ENCODE assay signal across 10 cellular contexts in the genomic region with DNA sequence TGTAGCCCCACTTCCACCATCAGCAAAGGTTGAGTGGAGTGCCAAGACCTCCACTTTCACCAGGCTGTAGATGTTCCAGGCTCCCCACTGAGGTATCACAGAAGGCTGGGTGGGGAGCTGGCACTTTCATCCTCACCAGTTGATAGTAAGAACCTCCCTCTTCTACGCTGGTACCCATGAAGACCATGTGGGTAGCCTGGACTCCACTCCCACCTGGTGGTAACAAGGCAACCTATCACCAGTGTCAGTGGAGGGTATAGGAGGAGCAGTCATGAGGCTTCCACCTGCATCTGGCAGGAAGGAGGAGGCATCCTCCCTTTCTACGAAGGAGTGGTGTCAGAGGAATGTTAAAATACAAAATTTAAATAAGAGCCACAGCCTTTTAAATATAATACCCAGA. TPM values are rescaled to one million over a fixed set of nuclear protein-coding genes. Genes with fewer than 3 reads are reported as not detected.
DNase-seq lines count a peak whose midpoint lies in the region; ATAC-seq, FAIRE-seq and TF ChIP-seq lines count a peak whose summit lies in the region.
"Had no signal": no experiment of that assay in that cellular context is flagged by ENCODE, and none has a peak within 500 bp of the region (broad histone marks: within the 10 kb centered on the region; RNA-seq: fewer than 3 reads in every experiment).

No MANE protein-coding gene starts in this region.

- H3K4me2 ChIP-seq in IMR-90 (ENCODE audit: low read depth, low read length) (no peak overlapping the region), H1 (ENCODE audit: insufficient read depth in 1 of 2, low read depth in 2 of 2, low read length in 2 of 2) (no peak overlapping the region)

- no peak overlapping the region for H2BK12ac ChIP-seq in H1 (ENCODE audit: low read depth, low read length)

- H3K27me3 ChIP-seq in IMR-90 (ENCODE audit: control insufficient read depth, insufficient read depth, low read length) (no peaks in the 10 kb centered on the region), H1 (replicated peaks in 1 of 4; ENCODE audit: control insufficient read depth in 3 of 4, extremely low read depth in 1 of 4, insufficient read depth in 3 of 4, low read length in 3 of 4) (no peaks in the 10 kb centered on the region)

- dilution Hi-C loops in IMR-90 (cut with HindIII; ENCODE audit: low sequenced_read_pairs, unreplicated experiment) = no loop called here

- no peaks in the 10 kb centered on the region for H3K9me3 ChIP-seq in IMR-90 (ENCODE audit: control insufficient read depth, insufficient read depth, low read length)
- H3K9me3 ChIP-seq in H1 (ENCODE audit: insufficient read depth in 2 of 2, low read depth in 1 of 2, low read length in 1 of 2) = no peaks in the 10 kb centered on the region

- ATAC-seq in GM19025 (IDR thresholded peaks at IDR 0.05; ENCODE audit: low read depth, unreplicated experiment) (peak; percentile 28), IMR-90 (ENCODE audit: low read depth) (no peak), GM21717 (IDR thresholded peaks at IDR 0.05; ENCODE audit: unreplicated experiment) (no peak), HG03108 (IDR thresholded peaks at IDR 0.05; ENCODE audit: unreplicated experiment) (no peak)
- ATAC-seq: natural killer cell had no signal

- no peak overlapping the region for H2BK20ac ChIP-seq in IMR-90 (ENCODE audit: low read depth, low read length)
- no peak overlapping the region for H2BK20ac ChIP-seq in H1 (ENCODE audit: low read length)

- WGBS in IMR-90 (ENCODE audit: extremely low coverage in 2 of 2, insufficient read length in 1 of 2), 2 experiments = no CpG with 5 or more reads among the region's 2 CpGs
- WGBS in H1 (ENCODE audit: extremely low coverage in 1 of 2, insufficient coverage in 1 of 2, insufficient read length in 1 of 2, insufficient replicate concordance in 2 of 2, low coverage in 1 of 2, low lambda C conversion rate in 2 of 2, missing lambda C conversion rate in 1 of 2), 2 experiments = 100% methylated on average over 2 of the region's 2 CpGs; no CpG with 5 or more reads in 1 of the 2 experiments

- TF ChIP-seq POLR2A in IMR-90 (IDR thresholded peaks at IDR 0.05; ENCODE audit: low read depth, low read length) (no peak), H1 (IDR thresholded peaks at IDR 0.05; ENCODE audit: control extremely low read depth in 1 of 2, low read depth in 2 of 2, low read length in 2 of 2) (no peak)

- no peaks in the 10 kb centered on the region for H4K20me1 ChIP-seq in IMR-90 (ENCODE audit: insufficient read depth, low read length)
- peaks cover 0 to 2% of the 10 kb centered on the region in 2 experiments for H4K20me1 ChIP-seq in H1 (replicated peaks in 1 of 2; ENCODE audit: control insufficient read depth in 1 of 2, insufficient read depth in 2 of 2, low read length in 2 of 2)

- in situ Hi-C loops in IMR-90 (cut with MboI; ENCODE audit: low sequenced_read_pairs) = no loop called here

- no TSS peak for BruUV-seq in IMR-90 (replicated peaks; lab: Mats Ljungman, UMichigan)

- H3K4me1 ChIP-seq in IMR-90 (ENCODE audit: control insufficient read depth, insufficient read depth, low read length) (no peaks in the 10 kb centered on the region; the same call in 1 of the 2 replicates), H1 (replicated peaks in 1 of 4; ENCODE audit: control insufficient read depth in 3 of 4, insufficient read depth in 4 of 4, low read length in 3 of 4) (peaks cover 0 to 3% (median 2%) of the 10 kb centered on the region in 4 experiments; a peak in 3 of 7 replicates)

- H3K56ac ChIP-seq in IMR-90 (ENCODE audit: extremely low read depth, insufficient read depth, low read length) (no peak overlapping the region), H1 (replicated peaks; ENCODE audit: insufficient read length, low read depth, low read length) (no peak overlapping the region)

- TF ChIP-seq RAD21 in IMR-90 (IDR thresholded peaks at IDR 0.05; ENCODE audit: low read length) (peak; percentile 20; the same call in 1 of the 2 replicates), H1 (IDR thresholded peaks at IDR 0.05 in 1 of 2, conservative IDR thresholded peaks at IDR 0.05 in 1 of 2; ENCODE audit: low read depth in 2 of 2, low read length in 2 of 2) (peak; percentile 75 to 76)

- H2BK5ac ChIP-seq in IMR-90 (ENCODE audit: low read depth, low read length, poor library complexity, severe bottlenecking) = no peak overlapping the region
- H2BK5ac ChIP-seq in H1 (ENCODE audit: low read depth, low read length) = no peak overlapping the region

- FAIRE-seq in H1 (lab: Jason Lieb, UNC) = no peak

- no peak overlapping the region for H2AK5ac ChIP-seq in IMR-90 (ENCODE audit: low read depth, low read length)
- H2AK5ac ChIP-seq in H1 (ENCODE audit: low read depth, low read length) = no peak overlapping the region

- H4K91ac ChIP-seq in IMR-90 (ENCODE audit: insufficient read depth, low read depth, low read length) = no peak overlapping the region
- no peak overlapping the region for H4K91ac ChIP-seq in H1 (replicated peaks; ENCODE audit: insufficient read length, low read length)

- H3K27ac ChIP-seq in IMR-90 (ENCODE audit: insufficient read depth, low read length) (no peak overlapping the region), H1 (ENCODE audit: low read depth, low read length) (no peak overlapping the region)

- H3K14ac ChIP-seq in IMR-90 (replicated peaks; ENCODE audit: low read depth, low read length) = no peak overlapping the region
- H3K14ac ChIP-seq in H1 (ENCODE audit: insufficient read length) = no peak overlapping the region

- peak; percentile 43 for DNase-seq in D341Med (ENCODE audit: low spot score)
- no peak for DNase-seq in IMR-90
- no peak for DNase-seq in H1 (ENCODE audit: low read depth in 1 of 2, low spot score in 2 of 2)
- DNase-seq in NCI-H2196 treated with DMSO at 0.1 percent for 48 hours (lab: John Stamatoyannopoulos, UW; ENCODE audit: unreplicated experiment) = no peak
- no peak for DNase-seq in NOMO-1 treated with DMSO at 0.1 percent for 48 hours (lab: John Stamatoyannopoulos, UW; ENCODE audit: unreplicated experiment)
- DNase-seq: activated effector memory CD4-positive, alpha-beta T cell treated with anti-CD3 and anti-CD28 coated beads, Interleukin-2, amount 50 U/mL, for 16 hours; natural killer cell had no signal

- no peak for TF ChIP-seq EP300 in H1 (IDR thresholded peaks at IDR 0.05; ENCODE audit: borderline replicate concordance in 1 of 2, low read depth in 2 of 2, low read length in 2 of 2)

- CTCF ChIA-PET in IMR-90 (lab: Yijun Ruan, JAX) (interaction anchor here (0.8 kb wide), 1 partner anchor 14 kb away, joined by 5 read pairs; no protein-coding TSS in a partner anchor), H1 (lab: Charles Lee; ENCODE audit: partially characterized antibody) (interaction anchor here (0.6 to 1.8 kb wide), 8 partner anchors 9 to 618 kb away, joined by 3 to 7 read pairs (median 4); no protein-coding TSS in a partner anchor)

- H2AFZ ChIP-seq in IMR-90 (replicated peaks; ENCODE audit: low read length, poor library complexity) (no peak overlapping the region), H1 (ENCODE audit: low read length) (no peak overlapping the region)

- no peaks in the 10 kb centered on the region; the same call in 1 of the 2 replicates for H3K23me2 ChIP-seq in H1 (ENCODE audit: low read depth, low read length)

- H3K36me3 ChIP-seq in IMR-90 (ENCODE audit: control insufficient read depth, insufficient read depth, low read length) (no peaks in the 10 kb centered on the region; the same call in none of the 2 replicates), H1 (ENCODE audit: control insufficient read depth in 2 of 4, insufficient read depth in 4 of 4, low read length in 3 of 4) (peaks cover 0 to 18% (median 2%) of the 10 kb centered on the region in 4 experiments; a peak in 2 of 8 replicates)

- no peak overlapping the region for H2AK9ac ChIP-seq in IMR-90 (replicated peaks; ENCODE audit: low read depth, low read length, poor library complexity)

- no peaks in the 10 kb centered on the region; a peak in 1 of 4 replicates for H3K79me2 ChIP-seq in H1 (ENCODE audit: control insufficient read depth in 1 of 2, insufficient read depth in 2 of 2, low read length in 2 of 2)

- H3K79me1 ChIP-seq in IMR-90 (ENCODE audit: low read depth in 1 of 2, low read length in 2 of 2) = peaks cover 3 to 12% of the 10 kb centered on the region in 2 experiments; a peak in 3 of 4 replicates
- H3K79me1 ChIP-seq in H1 (ENCODE audit: low read depth, low read length) = no peaks in the 10 kb centered on the region

- no peak for TF ChIP-seq CTCF in IMR-90 (conservative IDR thresholded peaks at IDR 0.05; ENCODE audit: low read depth, low read length)
- TF ChIP-seq CTCF in H1 (IDR thresholded peaks at IDR 0.05; ENCODE audit: control extremely low read depth in 1 of 3, insufficient read depth in 1 of 3, low read depth in 1 of 3, low read length in 3 of 3) = peak; percentile 40 to 45 (median 42)

- H3K23ac ChIP-seq in IMR-90 (ENCODE audit: low read depth, low read length) (no peak overlapping the region), H1 (ENCODE audit: insufficient read length) (no peak overlapping the region)

- H3K9ac ChIP-seq in IMR-90 (ENCODE audit: low read depth, low read length) (no peak overlapping the region), H1 (replicated peaks in 1 of 4; ENCODE audit: extremely low read depth in 1 of 4, low read depth in 3 of 4, low read length in 3 of 4) (no peak overlapping the region)

- intact Hi-C loops in IMR-90 (cut with micrococcal nuclease) = no loop called here

- no peak overlapping the region for H3K4me3 ChIP-seq in IMR-90 (ENCODE audit: insufficient read depth, low read depth, low read length)
- no peak overlapping the region for H3K4me3 ChIP-seq in H1 (ENCODE audit: extremely low read depth in 1 of 4, insufficient read depth in 2 of 4, low read depth in 3 of 4, low read length in 4 of 4)

- H3K18ac ChIP-seq in IMR-90 (ENCODE audit: low read depth, low read length) (no peak overlapping the region), H1 (ENCODE audit: extremely low read depth, low read length) (no peak overlapping the region)

- H4K8ac ChIP-seq in IMR-90 (ENCODE audit: low read depth in 2 of 2, low read length in 2 of 2) (no peak overlapping the region), H1 (ENCODE audit: extremely low read depth, insufficient read depth, low read length) (no peak overlapping the region)

- H4K5ac ChIP-seq in IMR-90 (ENCODE audit: low read depth, low read length) (no peak overlapping the region), H1 (ENCODE audit: insufficient read length, low read depth, low read length) (no peak overlapping the region)

- H2BK120ac ChIP-seq in IMR-90 (ENCODE audit: low read depth, low read length) = no peak overlapping the region
- no peak overlapping the region for H2BK120ac ChIP-seq in H1 (replicated peaks; ENCODE audit: low read depth, low read length)

- no peak overlapping the region for H2BK15ac ChIP-seq in IMR-90 (ENCODE audit: low read depth, low read length)
- no peak overlapping the region for H2BK15ac ChIP-seq in H1 (ENCODE audit: low read length)

- POLR2A ChIA-PET in IMR-90 (lab: Charles Lee; ENCODE audit: unreplicated experiment) (no interaction called here), H1 (lab: Charles Lee; ENCODE audit: partially characterized antibody) (interaction anchor here (0.6 kb wide), 1 partner anchor 627 kb away, joined by 3 read pairs; no protein-coding TSS in a partner anchor)

- H3K4ac ChIP-seq in IMR-90 (ENCODE audit: low read depth, low read length) (no peak overlapping the region), H1 (replicated peaks; ENCODE audit: insufficient read length, low read depth, low read length) (no peak overlapping the region)

- H3K9me1 ChIP-seq in IMR-90 (ENCODE audit: insufficient read depth, low read length) = peaks cover 3% of the 10 kb centered on the region; the same call in 1 of the 2 replicates

RNA-seq across cellular contexts. Expression of a gene that starts 4.4 kb away (rescaled TPM):
- total RNA-seq in IMR-90 (2012; rRNA removed) = 47.7 and 51.7 TPM in 2 replicates
- polyA plus RNA-seq in IMR-90 (2012; rRNA removed) (24.9 and 31.6 TPM in 2 replicates), H1 (2011; rRNA removed) (16.5 and 35.2 TPM in 2 replicates)
- 8.3 and 9.9 TPM in 2 replicates for polyA plus RNA-seq in IMR-90 (2012; cell fraction: cytosol; rRNA removed)
- 1.1 and 12.2 TPM in 2 replicates for polyA plus RNA-seq in IMR-90 (2012; cell fraction: nucleus; rRNA removed; ENCODE audit: low replicate concordance)
- 48.4 and 49.7 TPM in 2 replicates for total RNA-seq in H1 (2021; fragmentation: NEBNext Ultra II Directional; extraction: Animal tissue kit (Norgen Biotek cat#: 25700))
- 35.8 TPM for polyA plus RNA-seq in H1 (2011; cell fraction: cytosol; rRNA removed)
- 22.1 TPM for polyA plus RNA-seq in H1 (2011; cell fraction: nucleus; rRNA removed)
- 25.5 to 52.9 TPM (median 30.3 TPM) in 4 replicates for polyA plus RNA-seq in H1 (2012, experiment 1 of 2)
- polyA plus RNA-seq in H1 (2012, experiment 2 of 2) = 31.3 TPM
- polyA plus RNA-seq in H1 (2013, experiment 1 of 2) = 86.1 TPM
- polyA plus RNA-seq in H1 (2013, experiment 2 of 2) = 82.9 TPM
- polyA minus RNA-seq in H1 (2011; rRNA and poly(A)+ RNA removed) = 20.9 and 27.5 TPM in 2 replicates
- polyA minus RNA-seq in H1 (2011; cell fraction: cytosol; rRNA and poly(A)+ RNA removed) = 11.7 TPM
- polyA minus RNA-seq in H1 (2011; cell fraction: nucleus; rRNA and poly(A)+ RNA removed) = 22.7 TPM

RNA-seq across cellular contexts. Expression of a gene that starts 27.3 kb away (rescaled TPM):
- total RNA-seq in IMR-90 (2012; rRNA removed) = 5.0 and 5.4 TPM in 2 replicates
- polyA plus RNA-seq in IMR-90 (2012; rRNA removed) (1.7 and 2.0 TPM in 2 replicates), H1 (2011; rRNA removed) (0.06 and 0.11 TPM in 2 replicates)
- 0.68 and 0.81 TPM in 2 replicates for polyA plus RNA-seq in IMR-90 (2012; cell fraction: cytosol; rRNA removed)
- 0.36 and 1.8 TPM in 2 replicates for polyA plus RNA-seq in IMR-90 (2012; cell fraction: nucleus; rRNA removed; ENCODE audit: low replicate concordance)
- 0.20 and 0.54 TPM in 2 replicates for total RNA-seq in H1 (2021; fragmentation: NEBNext Ultra II Directional; extraction: Animal tissue kit (Norgen Biotek cat#: 25700))
- polyA plus RNA-seq in H1 (2011; cell fraction: cytosol; rRNA removed) = 0.17 TPM
- polyA plus RNA-seq in H1 (2011; cell fraction: nucleus; rRNA removed) = 0.09 TPM
- 0.13 to 0.33 TPM in 2 of 4 replicates, not detected in the others for polyA plus RNA-seq in H1 (2012, experiment 1 of 2)
- polyA plus RNA-seq in H1 (2012, experiment 2 of 2) = not detected
- 0.32 TPM for polyA plus RNA-seq in H1 (2013, experiment 1 of 2)
- polyA plus RNA-seq in H1 (2013, experiment 2 of 2) = 0.31 TPM
- polyA minus RNA-seq in H1 (2011; rRNA and poly(A)+ RNA removed) = 0.25 and 0.32 TPM in 2 replicates
- polyA minus RNA-seq in H1 (2011; cell fraction: cytosol; rRNA and poly(A)+ RNA removed) = not detected
- polyA minus RNA-seq in H1 (2011; cell fraction: nucleus; rRNA and poly(A)+ RNA removed) = not detected
- total RNA-seq: natural killer cell had no signal
